ENCODE assay signal across 15 cellular contexts in genomic region chr3:45414823-45415222, GRCh38. TPM values are rescaled to one million over a fixed set of nuclear protein-coding genes. Genes with fewer than 3 reads are reported as not detected.
DNase-seq lines count a peak whose midpoint lies in the region; ATAC-seq and TF ChIP-seq lines count a peak whose summit lies in the region.
"Had no signal": no experiment of that assay in that cellular context is flagged by ENCODE, and none has a peak within 500 bp of the region (broad histone marks: within the 10 kb centered on the region; RNA-seq: fewer than 3 reads in every experiment).

No MANE protein-coding gene starts in this region.

- H3K36me3 ChIP-seq in MM.1S (replicated peaks; ENCODE audit: insufficient read depth, low read length) (no peaks in the 10 kb centered on the region), BE2C (no peaks in the 10 kb centered on the region)
- no peaks in the 10 kb centered on the region for H3K36me3 ChIP-seq in CD8-positive, alpha-beta memory T cell (ENCODE audit: insufficient read depth, low read length)

- H4K20me1 ChIP-seq in MM.1S (ENCODE audit: insufficient read depth, low read length): no peaks in the 10 kb centered on the region

- CTCF ChIA-PET in CD8-positive, alpha-beta memory T cell (lab: Charles Lee): no interaction called here

- peaks cover 17% of the 10 kb centered on the region for H3F3A ChIP-seq in MM.1S (ENCODE audit: insufficient read depth, low read length)

- no peak overlapping the region for H3K4me3 Mint-ChIP-seq in CD8-positive, alpha-beta memory T cell

- H3K4me1 ChIP-seq in MM.1S (ENCODE audit: low read length): peaks cover 23% of the 10 kb centered on the region
- H3K4me1 ChIP-seq in BE2C: no peaks in the 10 kb centered on the region; the same call in 1 of the 2 replicates
- H3K4me1 ChIP-seq in CD8-positive, alpha-beta memory T cell (ENCODE audit: insufficient read depth, low read length): no peaks in the 10 kb centered on the region
- H3K4me1 ChIP-seq: spleen had no signal

- peaks cover 8 to 68% (median 23%) of the 10 kb centered on the region in 3 donors for H3K36me3 Mint-ChIP-seq in CD8-positive, alpha-beta memory T cell

- H3K4me3 ChIP-seq in MM.1S (ENCODE audit: low read length) (no peak overlapping the region), BE2C (ENCODE audit: low read depth, low read length) (no peak overlapping the region)
- no peak overlapping the region for H3K4me3 ChIP-seq in CD8-positive, alpha-beta memory T cell (ENCODE audit: low read length)
- H3K4me3 ChIP-seq: left ventricle myocardium inferior, spleen, upper lobe of left lung had no signal

- peaks cover 4 to 8% (median 6%) of the 10 kb centered on the region in 3 donors for H3K4me1 Mint-ChIP-seq in CD8-positive, alpha-beta memory T cell

- H3K9me3 Mint-ChIP-seq in CD8-positive, alpha-beta memory T cell: no peaks in the 10 kb centered on the region

- peak overlapping the region in 1 of 8 donors; percentile 56 for H3K27ac Mint-ChIP-seq in CD8-positive, alpha-beta memory T cell

- no peaks in the 10 kb centered on the region for H3K9me2 ChIP-seq in MM.1S (replicated peaks; ENCODE audit: insufficient read depth, low read length)

- no peaks in the 10 kb centered on the region for H3K9me3 ChIP-seq in MM.1S (replicated peaks; ENCODE audit: insufficient read depth, low read length)
- H3K9me3 ChIP-seq in BE2C: no peaks in the 10 kb centered on the region
- no peaks in the 10 kb centered on the region for H3K9me3 ChIP-seq in CD8-positive, alpha-beta memory T cell (ENCODE audit: low read length)
- H3K9me3 ChIP-seq: left ventricle myocardium inferior, spleen, upper lobe of left lung had no signal

- peak; percentile 35 for DNase-seq in SKM-1 treated with dmso at 0.1 percent for 144 hours (lab: John Stamatoyannopoulos, UW; ENCODE audit: unreplicated experiment)
- no peak for DNase-seq in SKM-1 (lab: John Stamatoyannopoulos, UW; ENCODE audit: unreplicated experiment)
- peak; percentile 81 for DNase-seq in MM.1S
- DNase-seq in myocyte (ENCODE audit: low read depth): peak; percentile 89
- no peak for DNase-seq in BE2C
- DNase-seq in hepatic stellate cell (ENCODE audit: low spot score): no peak
- DNase-seq in CD8-positive, alpha-beta memory T cell: no peak
- DNase-seq: DMS153; left ventricle myocardium inferior; NCI-H2081; spleen; stimulated activated CD8-positive, alpha-beta memory T cell treated with anti-CD3 and anti-CD28 coated beads, Interleukin-4, amount 100 ng/mL, for 48 hours; T1000; upper lobe of left lung had no signal

- H3K27me3 Mint-ChIP-seq in CD8-positive, alpha-beta memory T cell: no peaks in the 10 kb centered on the region

- peaks cover 5% of the 10 kb centered on the region for H3K79me2 ChIP-seq in MM.1S (ENCODE audit: low read length)

- TF ChIP-seq CTCF in MM.1S (IDR thresholded peaks at IDR 0.05; ENCODE audit: low read length) (no peak), BE2C (IDR thresholded peaks at IDR 0.05; ENCODE audit: low read depth, low read length) (no peak)

- no peak overlapping the region for H2AFZ ChIP-seq in MM.1S (ENCODE audit: low read length)

- H3K9ac ChIP-seq in MM.1S (ENCODE audit: low read length): no peak overlapping the region

- H3K4me2 ChIP-seq in MM.1S (ENCODE audit: low read depth, low read length): peak overlapping the region; percentile 17

- peak overlapping the region; percentile 41; the same call in 1 of the 2 replicates for H3K27ac ChIP-seq in MM.1S (ENCODE audit: low read length)
- H3K27ac ChIP-seq in CD8-positive, alpha-beta memory T cell (ENCODE audit: low read depth, low read length): no peak overlapping the region
- H3K27ac ChIP-seq: left ventricle myocardium inferior, spleen, upper lobe of left lung had no signal

- peak; percentile 76 for ATAC-seq in GM19452 (IDR thresholded peaks at IDR 0.05; ENCODE audit: unreplicated experiment)

- POLR2A ChIA-PET in CD8-positive, alpha-beta memory T cell (lab: Charles Lee): no interaction called here

- no peaks in the 10 kb centered on the region for H3K27me3 ChIP-seq in MM.1S (replicated peaks; ENCODE audit: insufficient read depth, low read length)
- H3K27me3 ChIP-seq in BE2C: no peaks in the 10 kb centered on the region
- no peaks in the 10 kb centered on the region for H3K27me3 ChIP-seq in CD8-positive, alpha-beta memory T cell (ENCODE audit: insufficient read depth, low read length, poor library complexity, severe bottlenecking)
- H3K27me3 ChIP-seq: spleen, upper lobe of left lung had no signal

RNA-seq across cellular contexts. Expression of gene LARS2, which starts 26.4 kb away (rescaled TPM):
- 18.1 and 19.7 TPM in 2 replicates for total RNA-seq in myocyte
- polyA plus RNA-seq in myocyte (2012): 10.9 TPM
- polyA plus RNA-seq in BE2C (2012; ENCODE audit: insufficient read depth, insufficient read length, low read depth): 11.6 TPM
- 10 to 100 TPM; 45.7 to 47.6 TPM for total RNA-seq in CD8-positive, alpha-beta memory T cell
- 9.3 TPM for polyA plus RNA-seq in CD8-positive, alpha-beta memory T cell

Comparison
In these comparisons a context has a peak if more than half of its experiments do, and no peak if none do; other contexts are left out.
1. DNase-seq: peak in SKM-1 treated with dmso at 0.1 percent for 144 hours (single experiment), MM.1S (single experiment) and myocyte (single experiment); none in SKM-1 (single experiment), BE2C (single experiment), hepatic stellate cell (single experiment) and CD8-positive, alpha-beta memory T cell (0 of 5).